Comparison of ENCODE assay signal across 30 cellular contexts in the genomic region with DNA sequence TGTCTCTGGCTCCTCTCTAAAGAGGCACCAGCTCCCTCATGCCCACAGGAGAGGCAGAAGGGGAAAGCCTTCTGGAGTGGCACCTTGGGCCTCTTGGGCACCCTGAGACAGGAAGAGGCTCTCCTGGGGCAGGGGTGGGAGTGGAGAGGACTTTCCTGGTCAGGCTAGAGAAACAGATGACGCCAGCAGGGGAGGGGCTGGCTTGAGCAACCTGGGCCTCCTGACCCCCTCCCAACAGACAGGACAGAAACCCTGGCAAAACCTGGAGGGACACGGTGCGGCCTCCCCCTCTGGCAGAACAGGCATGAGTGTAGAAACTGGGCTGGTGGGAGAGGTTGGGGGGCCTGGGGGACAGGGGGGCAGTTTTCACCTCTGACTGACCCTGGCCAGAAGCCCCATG. TPM values are rescaled to one million over a fixed set of nuclear protein-coding genes. Genes with fewer than 3 reads are reported as not detected.
DNase-seq lines count a peak whose midpoint lies in the region; ATAC-seq and TF ChIP-seq lines count a peak whose summit lies in the region.
"Had no signal": no experiment of that assay in that cellular context is flagged by ENCODE, and none has a peak within 500 bp of the region (broad histone marks: within the 10 kb centered on the region; RNA-seq: fewer than 3 reads in every experiment).

No MANE protein-coding gene starts in this region.

- no peaks in the 10 kb centered on the region for H3K9me2 ChIP-seq in PC-3 (replicated peaks; ENCODE audit: low read length)

- intact Hi-C loops in Calu3 (cut with micrococcal nuclease; ENCODE audit: unreplicated experiment), result no loop called here
- intact Hi-C loops in PC-3 (cut with micrococcal nuclease), result no loop called here
- intact Hi-C loops in left lung (cut with DNase I), result loop anchor here in 1 of 2 donors (10.0 kb wide), 1 partner anchor 105 kb away; no protein-coding TSS in a partner anchor

- H3K9me3 Mint-ChIP-seq in Calu3 (ENCODE audit: low read depth, unreplicated experiment), result no peaks in the 10 kb centered on the region
- no peaks in the 10 kb centered on the region for H3K9me3 Mint-ChIP-seq in CD8-positive, alpha-beta memory T cell
- H3K9me3 Mint-ChIP-seq: activated T-helper 17 cell treated with anti-CD3 and anti-CD28 coated beads, Interleukin-2, amount 50 U/mL, for 72 hours; nephron had no signal

- no peaks in the 10 kb centered on the region for H4K20me1 ChIP-seq in PC-3 (ENCODE audit: low read length)

- peaks cover 50% of the 10 kb centered on the region for H3K36me3 Mint-ChIP-seq in Calu3 (ENCODE audit: insufficient read depth, unreplicated experiment)
- H3K36me3 Mint-ChIP-seq in CD8-positive, alpha-beta memory T cell, result peaks cover 0 to 15% (median 0%) of the 10 kb centered on the region in 3 donors

- H3K4me3 Mint-ChIP-seq in Calu3 (ENCODE audit: low read depth, unreplicated experiment), result no peak overlapping the region
- no peak overlapping the region for H3K4me3 Mint-ChIP-seq in CD8-positive, alpha-beta memory T cell
- H3K4me3 Mint-ChIP-seq: activated CD4-positive, alpha-beta T cell treated with anti-CD3 and anti-CD28 coated beads for 36 hours; activated T-helper 17 cell treated with anti-CD3 and anti-CD28 coated beads, Interleukin-2, amount 50 U/mL, for 72 hours; nephron had no signal

- no peaks in the 10 kb centered on the region for H3K27me3 Mint-ChIP-seq in Calu3 (ENCODE audit: unreplicated experiment)
- H3K27me3 Mint-ChIP-seq in CD8-positive, alpha-beta memory T cell, result no peaks in the 10 kb centered on the region
- H3K27me3 Mint-ChIP-seq: activated CD4-positive, alpha-beta T cell treated with anti-CD3 and anti-CD28 coated beads for 36 hours; activated T-helper 17 cell treated with anti-CD3 and anti-CD28 coated beads, Interleukin-2, amount 50 U/mL, for 72 hours had no signal

- TF ChIP-seq CTCF in Calu3 (IDR thresholded peaks at IDR 0.05; ENCODE audit: unreplicated experiment) (no peak), PC-3 (conservative IDR thresholded peaks at IDR 0.05; ENCODE audit: low read depth, low read length) (no peak), left lung (IDR thresholded peaks at IDR 0.05) (no peak)

- CTCF ChIA-PET in Calu3 (lab: Charles Lee) (interaction anchor here (0.8 to 1.6 kb wide), 4 partner anchors 10 to 15 kb away, joined by 3 to 6 read pairs (median 4); no protein-coding TSS in a partner anchor), PC-3 (lab: Charles Lee) (no interaction called here)
- CTCF ChIA-PET in CD8-positive, alpha-beta memory T cell (lab: Charles Lee), result no interaction called here

- ATAC-seq in PC-3, result no peak
- ATAC-seq in left lung, result peak; percentile 21
- ATAC-seq: activated CD4-positive, alpha-beta T cell treated with anti-CD3 and anti-CD28 coated beads for 36 hours; activated T-helper 17 cell treated with anti-CD3 and anti-CD28 coated beads, Interleukin-2, amount 50 U/mL, for 72 hours; K562 had no signal

- H3K9ac ChIP-seq in PC-3 (ENCODE audit: low read length), result no peak overlapping the region
- H3K9ac ChIP-seq: GM23248 had no signal

- peak overlapping the region; percentile 28; the same call in 1 of the 2 replicates for H3K27ac ChIP-seq in PC-3 (ENCODE audit: low read length)
- no peak overlapping the region for H3K27ac ChIP-seq in left lung
- H3K27ac ChIP-seq in substantia nigra (ENCODE audit: low read depth, low read length, poor library complexity, severe bottlenecking), result peak overlapping the region; percentile 33
- H3K27ac ChIP-seq in CD8-positive, alpha-beta memory T cell (ENCODE audit: low read depth, low read length), result no peak overlapping the region
- H3K27ac ChIP-seq: brain microvascular endothelial cell, GM23248, thoracic aorta had no signal

- POLR2A ChIA-PET in PC-3 (lab: Charles Lee; ENCODE audit: unreplicated experiment), result no interaction called here
- POLR2A ChIA-PET in CD8-positive, alpha-beta memory T cell (lab: Charles Lee), result no interaction called here

- H3K79me2 ChIP-seq in PC-3 (ENCODE audit: low read length), result no peaks in the 10 kb centered on the region

- H3K4me1 Mint-ChIP-seq in Calu3 (ENCODE audit: low read depth, unreplicated experiment), result peaks cover 38% of the 10 kb centered on the region
- no peaks in the 10 kb centered on the region for H3K4me1 Mint-ChIP-seq in CD8-positive, alpha-beta memory T cell
- H3K4me1 Mint-ChIP-seq: activated CD4-positive, alpha-beta T cell treated with anti-CD3 and anti-CD28 coated beads for 36 hours; activated T-helper 17 cell treated with anti-CD3 and anti-CD28 coated beads, Interleukin-2, amount 50 U/mL, for 72 hours had no signal

- peaks cover 28% of the 10 kb centered on the region for H3K4me1 ChIP-seq in PC-3 (ENCODE audit: insufficient read depth, low read length)
- peaks cover under 1 to 27% of the 10 kb centered on the region in 2 donors for H3K4me1 ChIP-seq in left lung
- no peaks in the 10 kb centered on the region for H3K4me1 ChIP-seq in CD8-positive, alpha-beta memory T cell (ENCODE audit: insufficient read depth, low read length)

- no peaks in the 10 kb centered on the region for H3K36me3 ChIP-seq in PC-3 (ENCODE audit: low read depth, low read length)
- H3K36me3 ChIP-seq in left lung, result no peaks in the 10 kb centered on the region
- H3K36me3 ChIP-seq in CD8-positive, alpha-beta memory T cell (ENCODE audit: insufficient read depth, low read length), result no peaks in the 10 kb centered on the region
- H3K36me3 ChIP-seq: brain microvascular endothelial cell, thoracic aorta had no signal

- H3K4me3 ChIP-seq in PC-3 (ENCODE audit: low read length) (no peak overlapping the region), left lung (no peak overlapping the region)
- H3K4me3 ChIP-seq in CD8-positive, alpha-beta memory T cell (ENCODE audit: low read length), result no peak overlapping the region
- H3K4me3 ChIP-seq: GM23248, K562, thoracic aorta had no signal

- peak overlapping the region; percentile 83 for H3K27ac Mint-ChIP-seq in Calu3 (ENCODE audit: unreplicated experiment)
- no peak overlapping the region for H3K27ac Mint-ChIP-seq in CD8-positive, alpha-beta memory T cell
- H3K27ac Mint-ChIP-seq: activated CD4-positive, alpha-beta T cell treated with anti-CD3 and anti-CD28 coated beads for 36 hours; activated T-helper 17 cell treated with anti-CD3 and anti-CD28 coated beads, Interleukin-2, amount 50 U/mL, for 72 hours had no signal

- H3K27me3 ChIP-seq in PC-3 (ENCODE audit: low read length) (no peaks in the 10 kb centered on the region), left lung (no peaks in the 10 kb centered on the region)
- H3K27me3 ChIP-seq in CD8-positive, alpha-beta memory T cell (ENCODE audit: insufficient read depth, low read length, poor library complexity, severe bottlenecking), result no peaks in the 10 kb centered on the region
- H3K27me3 ChIP-seq: brain microvascular endothelial cell had no signal

- H2AFZ ChIP-seq in PC-3 (ENCODE audit: low read length), result no peak overlapping the region
- H2AFZ ChIP-seq: GM23248 had no signal

- H3K9me3 ChIP-seq in PC-3 (ENCODE audit: low read length) (no peaks in the 10 kb centered on the region), left lung (no peaks in the 10 kb centered on the region)
- no peaks in the 10 kb centered on the region for H3K9me3 ChIP-seq in CD8-positive, alpha-beta memory T cell (ENCODE audit: low read length)
- H3K9me3 ChIP-seq: thoracic aorta had no signal

- no peaks in the 10 kb centered on the region for H3F3A ChIP-seq in PC-3 (ENCODE audit: low read length, unreplicated experiment)

- BruUV-seq in Calu3 (replicated peaks; lab: Mats Ljungman, UMichigan) (no TSS peak), PC-3 (replicated peaks; lab: Mats Ljungman, UMichigan) (no TSS peak)

- H3K4me2 ChIP-seq in PC-3 (ENCODE audit: low read length), result no peak overlapping the region

- DNase-seq in Calu3, result no peak
- no peak for DNase-seq in PC-3
- DNase-seq in left lung, result peak in 1 of 2 donors; percentile 46
- no peak for DNase-seq in substantia nigra (lab: John Stamatoyannopoulos, UW)
- no peak for DNase-seq in SKM-1 treated with dmso at 0.1 percent for 144 hours (lab: John Stamatoyannopoulos, UW; ENCODE audit: unreplicated experiment)
- DNase-seq in CD8-positive, alpha-beta memory T cell, result no peak
- no peak for DNase-seq in DMS79 treated with DMSO at 0.1 percent for 48 hours (lab: John Stamatoyannopoulos, UW)
- DNase-seq: activated CD4-positive, alpha-beta T cell treated with anti-CD3 and anti-CD28 coated beads for 36 hours; activated naive CD4-positive, alpha-beta T cell treated with anti-CD3 and anti-CD28 coated beads, Interleukin-2, amount 50 U/mL, for 16 hours; amygdala; brain microvascular endothelial cell; COR-L47; DND-41; GF-D8; GM23248; NCI-H1092; NCI-H1694 treated with DMSO at 0.1 percent for 48 hours; NCI-H446 treated with DMSO at 0.1 percent for 48 hours; NCI-H774; SIG-M5; stimulated activated naive CD4-positive, alpha-beta T cell treated with Interleukin-2 at 50 U/mL for 16 hours; T-helper 9 cell had no signal

RNA-seq across cellular contexts. Expression of a gene that starts 6.1 kb away (rescaled TPM):
- total RNA-seq in Calu3 (2022), result 1.9 and 3.5 TPM in 2 replicates
- 2.3 and 4.3 TPM in 2 replicates for total RNA-seq in PC-3 (2014; rRNA removed)
- total RNA-seq in left lung, result 1 to 10 TPM; 1.0 to 1.7 TPM
- total RNA-seq in CD8-positive, alpha-beta memory T cell, result under 1 TPM in 1 of 2 experiments, not detected in 1; 0.20 TPM
- 0.13 TPM for polyA plus RNA-seq in CD8-positive, alpha-beta memory T cell
- total RNA-seq: endothelial cell of umbilical vein, GM23248, K562, M059J had no signal
- polyA plus RNA-seq: AG04450, BJ, endothelial cell of umbilical vein had no signal

RNA-seq across cellular contexts. Expression of a gene that starts 27.6 kb away (rescaled TPM):
- total RNA-seq in Calu3 (2022) (71.3 and 87.3 TPM in 2 replicates), PC-3 (2014; rRNA removed) (54.2 and 97.7 TPM in 2 replicates), left lung (10 to 100 TPM; 28.5 to 35.5 TPM)
- total RNA-seq in CD8-positive, alpha-beta memory T cell, result 10 to 100 TPM; 28.5 to 30.3 TPM
- polyA plus RNA-seq in CD8-positive, alpha-beta memory T cell, result 16.0 TPM

RNA-seq across cellular contexts. Expression of a gene that starts 27.8 kb away (rescaled TPM):
- total RNA-seq in Calu3 (2022) (96.4 and 98.4 TPM in 2 replicates), PC-3 (2014; rRNA removed) (97.8 and 115 TPM in 2 replicates), left lung (10 to 100 TPM; 58.9 to 80.8 TPM)
- 100 to 1,000 TPM in 1 of 2 experiments, 10 to 100 TPM in 1; 98.0 to 111 TPM for total RNA-seq in CD8-positive, alpha-beta memory T cell
- polyA plus RNA-seq in CD8-positive, alpha-beta memory T cell, result 87.5 TPM

RNA-seq across cellular contexts. Expression of a gene that starts 51.7 kb away (rescaled TPM):
- total RNA-seq in Calu3 (2022) (58.4 and 78.6 TPM in 2 replicates), PC-3 (2014; rRNA removed) (3.2 and 7.1 TPM in 2 replicates), left lung (100 to 1,000 TPM; 125 to 127 TPM)
- total RNA-seq in CD8-positive, alpha-beta memory T cell, result 10 to 100 TPM; 26.1 to 33.3 TPM
- 1.6 TPM for polyA plus RNA-seq in CD8-positive, alpha-beta memory T cell

Comparison
In these comparisons a context has a peak if more than half of its experiments do, and no peak if none do; other contexts are left out.
1. H3K27ac ChIP-seq: peak in PC-3 (single experiment) and substantia nigra (single experiment); none in left lung (0 of 2) and CD8-positive, alpha-beta memory T cell (single experiment).